In the genomic region with DNA sequence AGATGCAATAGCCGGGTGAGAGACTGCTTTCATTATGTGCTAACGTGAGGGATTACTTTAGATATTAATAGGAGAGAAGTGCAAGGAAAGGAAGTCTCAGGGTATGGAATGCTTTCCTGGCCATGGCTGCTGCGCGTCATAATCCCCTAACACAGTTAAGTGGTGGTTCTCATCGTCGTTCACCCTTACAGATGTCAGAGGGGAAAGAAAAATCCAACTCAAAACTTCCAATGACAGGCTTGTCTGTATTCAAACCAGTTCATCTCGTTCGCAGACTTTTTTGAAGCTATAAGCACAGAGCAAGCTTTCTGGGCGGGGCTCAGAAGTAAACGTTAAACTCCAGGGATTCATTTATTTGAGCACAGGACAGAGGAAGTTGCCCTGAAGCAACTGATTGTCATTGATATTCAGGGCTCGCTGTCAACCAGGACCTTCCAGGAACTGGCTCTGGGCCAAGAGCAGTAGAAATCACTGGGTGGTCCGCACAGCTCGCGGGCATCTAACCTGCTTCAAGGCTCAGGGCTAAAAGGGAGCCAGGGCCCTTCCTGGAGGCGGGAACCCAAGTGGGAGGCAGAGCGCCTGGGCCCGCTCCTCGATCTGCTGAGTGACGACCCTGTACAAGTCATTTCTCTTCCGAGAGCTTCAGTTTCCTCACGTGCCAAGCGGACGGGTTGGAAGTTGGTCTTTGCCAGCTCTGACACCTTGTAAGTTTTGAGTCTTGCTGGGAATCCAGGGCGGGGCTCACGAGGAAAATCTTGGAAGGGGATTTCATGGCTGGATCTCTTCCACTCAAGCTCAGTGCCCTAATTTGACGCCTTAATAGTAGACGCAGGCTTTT, we compare ENCODE assay signal across 8 cellular contexts. TPM values are rescaled to one million over a fixed set of nuclear protein-coding genes. Genes with fewer than 3 reads are reported as not detected.
DNase-seq lines count a peak whose midpoint lies in the region; ATAC-seq and TF ChIP-seq lines count a peak whose summit lies in the region.

No MANE protein-coding gene starts in this region.

- peaks cover 49% of the 10 kb centered on the region for H3K4me1 ChIP-seq in body of pancreas
- H3K4me1 ChIP-seq in iPS-18a (ENCODE audit: control insufficient read depth, low read depth, low read length), result peaks cover 21% of the 10 kb centered on the region
- H3K4me1 ChIP-seq in skeletal muscle tissue (ENCODE audit: control insufficient read depth in 3 of 3, insufficient read depth in 3 of 3, low read length in 3 of 3), result peaks cover 29 to 38% (median 30%) of the 10 kb centered on the region in 3 donors

- no peak for TF ChIP-seq CTCF in body of pancreas (IDR thresholded peaks at IDR 0.05)

- 21 to 31% methylated on average over 25 to 27 of the region's 27 CpGs for WGBS in body of pancreas, 2 donors

- intact Hi-C loops in body of pancreas (cut with DNase I), result no loop called here

- H3K4me3 ChIP-seq in body of pancreas (peak overlapping the region; percentile 51 to 64), iPS-18a (ENCODE audit: low read length) (peak overlapping the region; percentile 85), skeletal muscle tissue (ENCODE audit: low read length in 3 of 3) (peak overlapping the region; percentile 86 to 91 (median 89))

- DNase-seq in DMS 273 (lab: John Stamatoyannopoulos, UW; ENCODE audit: unreplicated experiment) (peak; percentile 75), DMS 273 treated with DMSO at 0.1 percent for 48 hours (lab: John Stamatoyannopoulos, UW) (no peak), NCI-H446 (lab: John Stamatoyannopoulos, UW) (peak; percentile 40 to 63), body of pancreas (peak; percentile 48 to 52 (median 51)), NCI-H2107 treated with DMSO at 0.1 percent for 48 hours (lab: John Stamatoyannopoulos, UW; ENCODE audit: unreplicated experiment) (no peak)

- TF ChIP-seq POLR2A in body of pancreas (IDR thresholded peaks at IDR 0.05), result no peak

- ATAC-seq in body of pancreas (peak; percentile 15), HG03565 (IDR thresholded peaks at IDR 0.05; ENCODE audit: unreplicated experiment) (no peak)

- H3K9me3 ChIP-seq in body of pancreas (no peaks in the 10 kb centered on the region), iPS-18a (ENCODE audit: control insufficient read depth, low read depth, low read length) (no peaks in the 10 kb centered on the region), skeletal muscle tissue (ENCODE audit: control insufficient read depth in 3 of 3, low read length in 3 of 3) (no peaks in the 10 kb centered on the region)

- H3K36me3 ChIP-seq in body of pancreas (replicated peaks in 1 of 2; ENCODE audit: insufficient read depth in 1 of 2, low read depth in 2 of 2) (no peaks in the 10 kb centered on the region), iPS-18a (ENCODE audit: control insufficient read depth, low read depth, low read length) (no peaks in the 10 kb centered on the region), skeletal muscle tissue (ENCODE audit: control insufficient read depth in 3 of 3, insufficient read depth in 3 of 3, low read length in 3 of 3) (no peaks in the 10 kb centered on the region)

- H3K27me3 ChIP-seq in body of pancreas (no peaks in the 10 kb centered on the region), iPS-18a (ENCODE audit: control insufficient read depth, insufficient read depth, low read length) (no peaks in the 10 kb centered on the region), skeletal muscle tissue (ENCODE audit: control insufficient read depth in 3 of 3, insufficient read depth in 3 of 3, low read length in 3 of 3) (no peaks in the 10 kb centered on the region)

- H3K27ac ChIP-seq in body of pancreas, result peak overlapping the region; percentile 92 to 96 (median 94)
- H3K27ac ChIP-seq in iPS-18a (ENCODE audit: low read length), result peak overlapping the region; percentile 94
- peak overlapping the region; percentile 96 for H3K27ac ChIP-seq in skeletal muscle tissue (ENCODE audit: low read depth, low read length)

- H3K9ac ChIP-seq in iPS-18a (ENCODE audit: low read length), result peak overlapping the region; percentile 97
- peak overlapping the region; percentile 86 to 97 (median 96) for H3K9ac ChIP-seq in skeletal muscle tissue (ENCODE audit: low read depth in 1 of 3, low read length in 3 of 3)

RNA-seq across cellular contexts. Expression of a gene that starts 1.1 kb away (rescaled TPM):
- total RNA-seq in body of pancreas (10 to 100 TPM; 60.6 to 65.1 TPM), skeletal muscle tissue (28.2 TPM)

Comparison
In these comparisons a context has a peak if more than half of its experiments do, and no peak if none do; other contexts are left out.
1. DNase-seq: peak in DMS 273 (single experiment), NCI-H446 (2 of 2) and body of pancreas (4 of 4); none in DMS 273 treated with DMSO at 0.1 percent for 48 hours (single experiment) and NCI-H2107 treated with DMSO at 0.1 percent for 48 hours (single experiment).
2. Peak in every context shown above with its lines, with median percentiles within 50 percentile points of each other: H3K27ac ChIP-seq and H3K4me3 ChIP-seq.